In the genomic region with DNA sequence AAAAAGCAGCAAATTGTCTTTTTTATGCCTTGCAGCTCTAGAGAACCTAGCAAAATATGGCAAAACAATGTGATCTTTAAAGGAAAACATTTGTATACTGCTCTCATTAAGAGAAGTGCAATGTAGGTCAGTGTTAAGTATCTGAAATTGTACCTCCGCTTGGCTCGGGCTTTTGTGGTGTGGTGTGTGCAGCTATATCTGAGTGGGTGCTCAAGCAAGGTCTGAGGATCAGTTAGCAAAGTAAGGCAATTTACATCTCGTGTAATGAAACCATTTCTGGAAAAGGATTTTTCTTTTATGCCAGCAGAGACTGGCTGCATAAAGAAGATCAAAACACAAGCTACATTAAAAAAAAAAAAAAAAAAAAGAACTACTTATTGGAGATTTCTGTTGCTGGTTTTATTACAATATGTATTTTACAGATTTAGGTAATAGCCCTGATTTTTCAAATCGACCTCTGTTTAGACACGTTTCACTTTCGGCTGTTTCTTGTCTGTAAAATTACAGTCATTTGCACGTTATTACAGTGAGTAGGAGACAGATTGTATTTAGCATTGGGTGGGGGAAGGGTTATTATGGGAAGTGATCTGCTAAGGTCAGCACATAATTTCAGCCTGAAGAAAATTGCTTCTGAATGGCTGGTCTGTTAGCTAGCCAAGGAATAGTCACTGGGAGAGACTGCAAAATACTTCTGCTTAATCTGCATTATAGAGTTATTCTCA, we compare ENCODE assay signal across 12 cellular contexts. TPM values are rescaled to one million over a fixed set of nuclear protein-coding genes. Genes with fewer than 3 reads are reported as not detected.
A peak's percentile ranks its signal among the peaks of the same experiment; 100 is the strongest.
DNase-seq lines count a peak whose midpoint lies in the region; ATAC-seq and TF ChIP-seq lines count a peak whose summit lies in the region.
"Had no signal": no experiment of that assay in that cellular context is flagged by ENCODE, and none has a peak within 500 bp of the region (broad histone marks: within the 10 kb centered on the region; RNA-seq: fewer than 3 reads in every experiment).

No MANE protein-coding gene starts in this region.

- no peaks in the 10 kb centered on the region for H3F3A ChIP-seq in MM.1S (ENCODE audit: insufficient read depth, low read length)

- no peak overlapping the region for H2AFZ ChIP-seq in MM.1S (ENCODE audit: low read length)

- H3K4me3 ChIP-seq in MM.1S (ENCODE audit: low read length) = no peak overlapping the region
- H3K4me3 ChIP-seq in Panc1 (ENCODE audit: low read depth in 2 of 2, low read length in 2 of 2) = peak overlapping the region; percentile 16 to 36
- no peak overlapping the region for H3K4me3 ChIP-seq in thyroid gland (replicated peaks in 1 of 3)
- H3K4me3 ChIP-seq: BLaER1 had no signal

- H3K27me3 ChIP-seq in MM.1S (replicated peaks; ENCODE audit: insufficient read depth, low read length) = no peaks in the 10 kb centered on the region
- H3K27me3 ChIP-seq in Panc1 (ENCODE audit: control insufficient read depth, insufficient read depth, low read length) = no peaks in the 10 kb centered on the region
- no peaks in the 10 kb centered on the region for H3K27me3 ChIP-seq in thyroid gland
- H3K27me3 ChIP-seq: BLaER1 had no signal

- 73 to 75% methylated on average over 7 of the region's 7 CpGs for WGBS in thyroid gland, 2 donors

- peak overlapping the region; percentile 3; the same call in 1 of the 2 replicates for H3K4me2 ChIP-seq in MM.1S (ENCODE audit: low read depth, low read length)
- H3K4me2 ChIP-seq: BLaER1 had no signal

- no peaks in the 10 kb centered on the region for H3K9me3 ChIP-seq in MM.1S (replicated peaks; ENCODE audit: insufficient read depth, low read length)
- no peaks in the 10 kb centered on the region for H3K9me3 ChIP-seq in Panc1 (ENCODE audit: control insufficient read depth, insufficient read depth, low read depth, low read length)
- H3K9me3 ChIP-seq in thyroid gland = no peaks in the 10 kb centered on the region

- TF ChIP-seq POLR2A in thyroid gland (IDR thresholded peaks at IDR 0.05) = no peak

- peak; percentile 33 for DNase-seq in Ammon's horn (ENCODE audit: low spot score)
- DNase-seq in MM.1S = peak; percentile 13
- DNase-seq in Panc1 (ENCODE audit: low read depth, low spot score) = no peak
- DNase-seq in medulla oblongata (ENCODE audit: extremely low spot score) = peak; percentile 60
- no peak for DNase-seq in GDM1 (lab: John Stamatoyannopoulos, UW)
- no peak for DNase-seq in stimulated activated naive CD4-positive, alpha-beta T cell (lab: John Stamatoyannopoulos, UW)
- DNase-seq in kidney glomerular epithelial cell (lab: John Stamatoyannopoulos, UW) = no peak
- DNase-seq in thyroid gland = no peak
- DNase-seq: activated CD4-positive, alpha-beta T cell treated with anti-CD3 and anti-CD28 coated beads, Interleukin-2, amount 50 U/mL, for 1 hour; activated naive CD4-positive, alpha-beta T cell treated with anti-CD3 and anti-CD28 coated beads, Interleukin-2, amount 10 ng/mL, durations not matched to agents 7 days and 5 days; Right ventricle myocardium superior had no signal

- no peaks in the 10 kb centered on the region for H3K9me2 ChIP-seq in MM.1S (replicated peaks; ENCODE audit: insufficient read depth, low read length)

- H3K9ac ChIP-seq in MM.1S (ENCODE audit: low read length) = no peak overlapping the region
- H3K9ac ChIP-seq: BLaER1 had no signal

- BruUV-seq in Panc1 (replicated peaks; lab: Mats Ljungman, UMichigan) = no TSS peak

- H3K36me3 ChIP-seq in MM.1S (replicated peaks; ENCODE audit: insufficient read depth, low read length) = no peaks in the 10 kb centered on the region
- H3K36me3 ChIP-seq in Panc1 (ENCODE audit: control insufficient read depth, insufficient read depth, low read length) = no peaks in the 10 kb centered on the region
- H3K36me3 ChIP-seq in thyroid gland = no peaks in the 10 kb centered on the region
- H3K36me3 ChIP-seq: BLaER1 had no signal

- in situ Hi-C loops in Panc1 (cut with HindIII; ENCODE audit: low pct_unique_long_range_greater_than_20kb, low sequenced_read_pairs) = no loop called here

- TF ChIP-seq CTCF in MM.1S (IDR thresholded peaks at IDR 0.05; ENCODE audit: low read length) (no peak), Panc1 (IDR thresholded peaks at IDR 0.05) (no peak), thyroid gland (IDR thresholded peaks at IDR 0.05) (no peak)

- no peaks in the 10 kb centered on the region for H4K20me1 ChIP-seq in MM.1S (ENCODE audit: insufficient read depth, low read length)
- H4K20me1 ChIP-seq: BLaER1 had no signal

- peak; percentile 52; the same call in 1 of the 2 replicates for ATAC-seq in Panc1

- POLR2A ChIA-PET in Panc1 (lab: Charles Lee) = no interaction called here

- H3K27ac ChIP-seq in MM.1S (ENCODE audit: low read length) (no peak overlapping the region), Panc1 (ENCODE audit: low read length) (peak overlapping the region; percentile 84), thyroid gland (no peak overlapping the region)
- H3K27ac ChIP-seq: BLaER1 had no signal

- H3K4me1 ChIP-seq in MM.1S (ENCODE audit: low read length) (no peaks in the 10 kb centered on the region), Panc1 (ENCODE audit: control insufficient read depth, insufficient read depth, low read length) (peaks cover 46% of the 10 kb centered on the region), thyroid gland (peaks cover 3 to 9% of the 10 kb centered on the region in 2 donors)

- no peaks in the 10 kb centered on the region for H3K79me2 ChIP-seq in MM.1S (ENCODE audit: low read length)

- intact Hi-C loops in Panc1 (cut with micrococcal nuclease; ENCODE audit: unreplicated experiment) (no loop called here), thyroid gland (cut with DNase I) (no loop called here)

- CTCF ChIA-PET in Panc1 (lab: Charles Lee) = interaction anchor here (0.6 kb wide), 1 partner anchor 19 kb away, joined by 4 read pairs; no protein-coding TSS in a partner anchor

RNA-seq across cellular contexts. Expression of gene ZNF608, which starts 7.9 kb away (rescaled TPM):
- total RNA-seq in Panc1 (2021; ENCODE audit: unreplicated experiment) (37.5 TPM), thyroid gland (10 to 100 TPM; 32.0 to 60.2 (median 36.8) TPM)
- 22.8 TPM for polyA plus RNA-seq in Panc1 (2012; ENCODE audit: insufficient read length)

Comparison
In these comparisons a context has a peak if more than half of its experiments do, and no peak if none do; other contexts are left out.
1. DNase-seq: peak in Ammon's horn (single experiment), MM.1S (single experiment) and medulla oblongata (single experiment); none in Panc1 (single experiment), GDM1 (single experiment), stimulated activated naive CD4-positive, alpha-beta T cell (0 of 6), kidney glomerular epithelial cell (single experiment) and thyroid gland (0 of 2).
2. H3K4me3 ChIP-seq: peak in Panc1 (2 of 2); none in MM.1S (single experiment) and thyroid gland (0 of 3).